Comparison of ENCODE assay signal across 8 cellular contexts in the genomic region with DNA sequence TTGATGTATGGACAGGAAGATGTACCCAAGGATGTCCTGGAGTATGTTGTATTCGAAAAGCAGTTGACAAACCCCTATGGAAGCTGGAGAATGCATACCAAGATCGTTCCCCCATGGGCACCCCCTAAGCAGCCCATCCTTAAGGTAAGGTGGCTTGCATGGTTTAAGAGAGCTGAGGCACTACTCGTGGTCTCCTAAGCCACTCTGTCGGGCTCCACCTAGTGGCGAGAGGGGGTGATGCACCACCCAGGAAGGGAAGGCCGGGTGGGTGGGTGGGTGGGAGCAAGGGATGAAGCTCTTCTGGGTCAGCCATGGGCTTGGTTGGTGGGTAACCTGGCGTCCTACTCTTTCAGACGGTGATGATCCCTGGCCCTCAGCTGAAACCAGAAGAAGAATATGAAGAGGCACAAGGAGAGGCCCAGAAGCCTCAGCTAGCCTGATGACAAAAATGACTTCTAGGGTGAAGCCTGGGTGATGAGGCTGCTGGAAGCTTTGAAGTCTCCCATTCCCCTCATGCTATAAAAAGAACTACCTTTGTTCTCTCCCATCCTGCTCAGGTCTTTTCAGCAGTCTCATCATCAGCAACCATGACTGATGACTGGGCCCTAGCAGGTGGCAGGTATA. TPM values are rescaled to one million over a fixed set of nuclear protein-coding genes. Genes with fewer than 3 reads are reported as not detected.
DNase-seq lines count a peak whose midpoint lies in the region; ATAC-seq and TF ChIP-seq lines count a peak whose summit lies in the region.

No MANE protein-coding gene starts in this region.

- DNase-seq in COLO829 (ENCODE audit: low spot score): peak; percentile 62
- DNase-seq in HPDE6-E6E7 (ENCODE audit: extremely low spot score): peak; percentile 61
- peak; percentile 23 to 68 (median 49) for DNase-seq in T-helper 1 cell
- DNase-seq in adrenal gland: peak; percentile 52 to 76 (median 61)
- DNase-seq in hepatic stellate cell (ENCODE audit: low spot score): peak; percentile 73
- peak; percentile 49 to 70 for DNase-seq in stimulated activated CD4-positive, alpha-beta T cell treated with anti-CD3 and anti-CD28 coated beads, Interleukin-15, amount 100 ng/mL, for 48 hours (ENCODE audit: low read depth in 2 of 2)

- H3K27me3 ChIP-seq in adrenal gland: no peaks in the 10 kb centered on the region

- H3K9me3 ChIP-seq in adrenal gland (replicated peaks in 1 of 3): no peaks in the 10 kb centered on the region

- TF ChIP-seq POLR2A in adrenal gland (IDR thresholded peaks at IDR 0.05): no peak

- H3K27ac ChIP-seq in adrenal gland: no peak overlapping the region

- intact Hi-C loops in adrenal gland (cut with DNase I): no loop called here

- no peaks in the 10 kb centered on the region for H3K4me1 ChIP-seq in adrenal gland (replicated peaks in 1 of 2)

- ATAC-seq in GM18861 (IDR thresholded peaks at IDR 0.05; ENCODE audit: unreplicated experiment): no peak
- ATAC-seq in HG03139 (IDR thresholded peaks at IDR 0.05; ENCODE audit: unreplicated experiment): no peak

- peaks cover 0 to 31% of the 10 kb centered on the region in 2 donors for H3K36me3 ChIP-seq in adrenal gland (replicated peaks in 1 of 2)

- 22 to 56% (median 23%) methylated on average over 3 to 8 of the region's 8 CpGs for WGBS in adrenal gland, 4 donors

- no peak overlapping the region for H3K4me3 ChIP-seq in adrenal gland

- TF ChIP-seq CTCF in adrenal gland (IDR thresholded peaks at IDR 0.05): peak in 5 of 6 experiments; percentile 13 to 79 (median 47)

RNA-seq across cellular contexts. Expression of a gene that starts 21.5 kb away (rescaled TPM):
- under 1 TPM in 4 of 8 donors, not detected in 4; under 0.01 to 0.28 (median 0.09) TPM for total RNA-seq in adrenal gland
- under 1 TPM; 0.05 to 0.32 (median 0.07) TPM for polyA plus RNA-seq in adrenal gland

RNA-seq across cellular contexts. Expression of a gene that starts 25.3 kb away (rescaled TPM):
- 10 to 100 TPM; 25.4 to 45.4 (median 37.2) TPM for total RNA-seq in adrenal gland
- polyA plus RNA-seq in adrenal gland: 10 to 100 TPM; 12.7 to 48.5 (median 14.3) TPM

RNA-seq across cellular contexts. Expression of a gene that starts 29.4 kb away (rescaled TPM):
- total RNA-seq in adrenal gland: 10 to 100 TPM; 17.2 to 51.3 (median 22.0) TPM
- polyA plus RNA-seq in adrenal gland: 10 to 100 TPM in 1 of 3 donors, 1 to 10 TPM in 2; 2.7 to 18.4 (median 6.1) TPM
